ENCODE assay signal across 25 cellular contexts in genomic region chr6:167120557-167121030, GRCh38. TPM values are rescaled to one million over a fixed set of nuclear protein-coding genes. Genes with fewer than 3 reads are reported as not detected.
DNase-seq lines count a peak whose midpoint lies in the region; ATAC-seq, FAIRE-seq and TF ChIP-seq lines count a peak whose summit lies in the region.
"Had no signal": no experiment of that assay in that cellular context is flagged by ENCODE, and none has a peak within 500 bp of the region (broad histone marks: within the 10 kb centered on the region; RNA-seq: fewer than 3 reads in every experiment).

No MANE protein-coding gene starts in this region.

- H3K9ac ChIP-seq in neuronal stem cell (ENCODE audit: low read depth, low read length, poor library complexity) = no peak overlapping the region
- H3K9ac ChIP-seq: neural progenitor cell had no signal

- no peak overlapping the region for H4K91ac ChIP-seq in neuronal stem cell (ENCODE audit: low read depth, low read length, poor library complexity)

- peak; percentile 93 for FAIRE-seq in GM12891 (lab: Jason Lieb, UNC)
- FAIRE-seq: D721Med, G401.6 had no signal

- WGBS in neuronal stem cell (ENCODE audit: extremely low coverage in 2 of 2, insufficient read length in 2 of 2, insufficient replicate concordance in 1 of 2), 2 donors = no CpG with 5 or more reads among the region's 2 CpGs
- 50 to 64% methylated on average over 2 of the region's 2 CpGs for WGBS in testis, 2 donors

- no peak overlapping the region for H3K23ac ChIP-seq in neuronal stem cell (ENCODE audit: low read depth, low read length, poor library complexity)

- H3K9me3 ChIP-seq in CD4-positive, CD25-positive, alpha-beta regulatory T cell (ENCODE audit: control insufficient read depth in 2 of 2, low read length in 2 of 2) = no peaks in the 10 kb centered on the region
- no peaks in the 10 kb centered on the region for H3K9me3 ChIP-seq in neuronal stem cell (replicated peaks in 1 of 2; ENCODE audit: control insufficient read depth in 2 of 2, insufficient read depth in 1 of 2, low read depth in 1 of 2, low read length in 2 of 2)
- no peaks in the 10 kb centered on the region for H3K9me3 ChIP-seq in testis
- H3K9me3 ChIP-seq: colonic mucosa, psoas muscle had no signal

- ATAC-seq in CD4-positive, CD25-positive, alpha-beta regulatory T cell (ENCODE audit: low read depth in 2 of 2) = no peak
- ATAC-seq: psoas muscle had no signal

- peak overlapping the region; percentile 42 to 96 (median 74) for H3K4me3 Mint-ChIP-seq in CD4-positive, CD25-positive, alpha-beta regulatory T cell
- H3K4me3 Mint-ChIP-seq: activated naive CD8-positive, alpha-beta T cell; brain; neural progenitor cell; T-helper 1 cell treated with Interleukin-12 subunit alpha and Interleukin-12 subunit beta and Interleukin-4 antibody, amounts not matched to agents 30 μg/mL and 1 μg/mL, for 36 hours had no signal

- no peak overlapping the region for H2BK15ac ChIP-seq in neuronal stem cell (ENCODE audit: low read length)

- peaks cover 24 to 93% (median 55%) of the 10 kb centered on the region in 4 donors for H3K4me1 Mint-ChIP-seq in CD4-positive, CD25-positive, alpha-beta regulatory T cell

- H3K4me1 ChIP-seq in CD4-positive, CD25-positive, alpha-beta regulatory T cell (ENCODE audit: control insufficient read depth, insufficient read depth, low read length, poor library complexity, severe bottlenecking) = peaks cover 86% of the 10 kb centered on the region
- H3K4me1 ChIP-seq in neuronal stem cell (ENCODE audit: control insufficient read depth in 2 of 2, insufficient read depth in 1 of 2, low read depth in 1 of 2, low read length in 2 of 2) = peaks cover 0 to 3% of the 10 kb centered on the region in 2 donors
- H3K4me1 ChIP-seq in testis = peaks cover 5% of the 10 kb centered on the region
- H3K4me1 ChIP-seq: psoas muscle had no signal

- no peak overlapping the region for H3K14ac ChIP-seq in neuronal stem cell (ENCODE audit: low read length)

- H3K27me3 ChIP-seq in CD4-positive, CD25-positive, alpha-beta regulatory T cell (ENCODE audit: control insufficient read depth, insufficient read depth, low read length) = no peaks in the 10 kb centered on the region
- H3K27me3 ChIP-seq in neuronal stem cell (ENCODE audit: control insufficient read depth in 3 of 3, insufficient read depth in 3 of 3, low read depth in 1 of 3, low read length in 3 of 3) (peaks cover 0 to 2% (median 0%) of the 10 kb centered on the region in 3 experiments), testis (no peaks in the 10 kb centered on the region)
- H3K27me3 ChIP-seq: colonic mucosa, neural progenitor cell had no signal

- no peaks in the 10 kb centered on the region for H3K79me1 ChIP-seq in neuronal stem cell (ENCODE audit: low read depth, low read length)

- peaks cover 17% of the 10 kb centered on the region for H3K36me3 Mint-ChIP-seq in CD4-positive, CD25-positive, alpha-beta regulatory T cell
- H3K36me3 Mint-ChIP-seq: activated naive CD8-positive, alpha-beta T cell; brain; neural progenitor cell had no signal

- intact Hi-C loops in testis (cut with DNase I; ENCODE audit: low total_unique reads) = no loop called here

- no peak for TF ChIP-seq CTCF in testis (IDR thresholded peaks at IDR 0.05)

- H3K9me3 Mint-ChIP-seq in CD4-positive, CD25-positive, alpha-beta regulatory T cell = peaks cover 0 to 2% (median 0%) of the 10 kb centered on the region in 7 donors
- H3K9me3 Mint-ChIP-seq: neural progenitor cell; T-helper 1 cell treated with Interleukin-12 subunit alpha and Interleukin-12 subunit beta and Interleukin-4 antibody, amounts not matched to agents 30 μg/mL and 1 μg/mL, for 36 hours had no signal

- no peak overlapping the region for H4K8ac ChIP-seq in neuronal stem cell (ENCODE audit: low read depth, low read length)

- no peak for TF ChIP-seq POLR2A in GM12891 (IDR thresholded peaks at IDR 0.05; ENCODE audit: low read depth, low read length)
- TF ChIP-seq POLR2A in testis (IDR thresholded peaks at IDR 0.05) = no peak

- H3K18ac ChIP-seq in neuronal stem cell (ENCODE audit: low read length) = peak overlapping the region; percentile 52

- H3K4ac ChIP-seq in neuronal stem cell (ENCODE audit: low read length) = no peak overlapping the region

- H3K4me2 ChIP-seq in neuronal stem cell (ENCODE audit: insufficient read depth, low read length, poor library complexity, severe bottlenecking) = no peak overlapping the region
- H3K4me2 ChIP-seq: neural progenitor cell, smooth muscle cell had no signal

- H2BK120ac ChIP-seq in neuronal stem cell (ENCODE audit: low read depth, low read length) = no peak overlapping the region

- H3K27ac ChIP-seq in CD4-positive, CD25-positive, alpha-beta regulatory T cell (ENCODE audit: insufficient read depth, low read length, poor library complexity, severe bottlenecking) = peak overlapping the region; percentile 88
- H3K27ac ChIP-seq in neuronal stem cell (replicated peaks; ENCODE audit: low read length) (no peak overlapping the region), testis (peak overlapping the region in 1 of 2 donors; percentile 27)
- H3K27ac ChIP-seq: colonic mucosa, neural progenitor cell, psoas muscle had no signal

- no peaks in the 10 kb centered on the region for H3K27me3 Mint-ChIP-seq in CD4-positive, CD25-positive, alpha-beta regulatory T cell
- H3K27me3 Mint-ChIP-seq: activated naive CD8-positive, alpha-beta T cell had no signal

- no peak overlapping the region for H2BK5ac ChIP-seq in neuronal stem cell (ENCODE audit: low read length)

- peak overlapping the region; percentile 60 for H3K4me3 ChIP-seq in CD4-positive, CD25-positive, alpha-beta regulatory T cell (ENCODE audit: low read depth, low read length)
- no peak overlapping the region for H3K4me3 ChIP-seq in neuronal stem cell (ENCODE audit: low read length in 2 of 2)
- H3K4me3 ChIP-seq in testis = no peak overlapping the region
- H3K4me3 ChIP-seq: colonic mucosa, neural progenitor cell, psoas muscle, smooth muscle cell had no signal

- no peak for DNase-seq in CD4-positive, CD25-positive, alpha-beta regulatory T cell
- DNase-seq in GM12891 (ENCODE audit: insufficient read length, low spot score) = no peak
- peak; percentile 24 for DNase-seq in astrocyte of the hippocampus (ENCODE audit: low read depth, low spot score)
- no peak for DNase-seq in neuronal stem cell (ENCODE audit: low spot score)
- no peak for DNase-seq in testis
- DNase-seq in iPS-NIHi11 (ENCODE audit: low spot score) = no peak
- DNase-seq in NCI-H1092 (lab: John Stamatoyannopoulos, UW) = no peak
- DNase-seq: colonic mucosa; foreskin fibroblast; Kasumi-1; NCI-H1417; NCI-H526; psoas muscle; SIG-M5; stimulated activated CD4-positive, alpha-beta T cell treated with anti-CD3 and anti-CD28 coated beads, Interleukin-4, amount 100 ng/mL, for 24 hours; substantia nigra had no signal

- no peak overlapping the region for H2AFZ ChIP-seq in neuronal stem cell (ENCODE audit: low read length)

- peak overlapping the region; percentile 96 to 99 (median 98) for H3K27ac Mint-ChIP-seq in CD4-positive, CD25-positive, alpha-beta regulatory T cell
- H3K27ac Mint-ChIP-seq: activated naive CD8-positive, alpha-beta T cell; brain; neural progenitor cell; T-helper 1 cell treated with Interleukin-12 subunit alpha and Interleukin-12 subunit beta and Interleukin-4 antibody, amounts not matched to agents 30 μg/mL and 1 μg/mL, for 36 hours had no signal

- H3K36me3 ChIP-seq in CD4-positive, CD25-positive, alpha-beta regulatory T cell (ENCODE audit: control insufficient read depth, insufficient read depth, low read length) = peaks cover 5% of the 10 kb centered on the region
- H3K36me3 ChIP-seq in neuronal stem cell (replicated peaks in 1 of 2; ENCODE audit: control insufficient read depth in 2 of 2, insufficient read depth in 2 of 2, low read length in 2 of 2) (no peaks in the 10 kb centered on the region), testis (ENCODE audit: low read depth, missing control alignments) (no peaks in the 10 kb centered on the region)
- H3K36me3 ChIP-seq: colonic mucosa, neural progenitor cell had no signal

- H2BK12ac ChIP-seq in neuronal stem cell (ENCODE audit: low read length) = no peak overlapping the region

- H2AK5ac ChIP-seq in neuronal stem cell (ENCODE audit: low read depth, low read length) = no peak overlapping the region

TF ChIP-seq in GM12891, 5 proteins besides CTCF, POLR2A, EP300 and RAD21:
- no peak for TF ChIP-seq TAF1 (IDR thresholded peaks at IDR 0.05; ENCODE audit: low read depth, low read length)
- no peak for TF ChIP-seq POU2F2 (IDR thresholded peaks at IDR 0.05; ENCODE audit: low read depth, low read length)
- no peak for TF ChIP-seq POLR2AphosphoS5 (IDR thresholded peaks at IDR 0.05; ENCODE audit: low read depth, low read length)
TF ChIP-seq in GM12891: peak in this region for 0.

RNA-seq across cellular contexts. Expression of gene CCR6, which starts 2.3 kb away (rescaled TPM):
- total RNA-seq in CD4-positive, CD25-positive, alpha-beta regulatory T cell = 40.8 TPM
- 10 to 100 TPM; 52.7 to 97.3 (median 79.0) TPM for polyA plus RNA-seq in CD4-positive, CD25-positive, alpha-beta regulatory T cell
- polyA plus RNA-seq in GM12891 (2012; ENCODE audit: low read depth, missing spikeins) = 2.6 TPM
- polyA plus RNA-seq in neuronal stem cell (2013, experiment 1 of 2) = not detected
- polyA plus RNA-seq in neuronal stem cell (2013, experiment 2 of 2) = not detected
- under 1 TPM in 1 of 2 donors, not detected in 1; 0.87 TPM for total RNA-seq in testis
- polyA plus RNA-seq in testis (ENCODE audit: insufficient read depth, low read depth, low replicate concordance) = 5.3 TPM
- total RNA-seq: H4, psoas muscle, smooth muscle cell had no signal
- polyA plus RNA-seq: smooth muscle cell had no signal

RNA-seq across cellular contexts. Expression of gene GPR31, which starts 37.2 kb away (rescaled TPM):
- not detected for total RNA-seq in CD4-positive, CD25-positive, alpha-beta regulatory T cell
- not detected for polyA plus RNA-seq in CD4-positive, CD25-positive, alpha-beta regulatory T cell
- polyA plus RNA-seq in GM12891 (2012; ENCODE audit: low read depth, missing spikeins) = 0.04 TPM
- not detected for polyA plus RNA-seq in neuronal stem cell (2013, experiment 1 of 2)
- not detected for polyA plus RNA-seq in neuronal stem cell (2013, experiment 2 of 2)
- total RNA-seq in testis = under 1 TPM; 0.19 to 0.71 TPM
- polyA plus RNA-seq in testis (ENCODE audit: insufficient read depth, low read depth, low replicate concordance) = 0.20 TPM
- total RNA-seq: colonic mucosa, H4, HT1080, psoas muscle, smooth muscle cell had no signal
- polyA plus RNA-seq: psoas muscle, smooth muscle cell had no signal

Comparison
In these comparisons a context has a peak if more than half of its experiments do, and no peak if none do; other contexts are left out.
1. RNA of gene CCR6, which starts 2.3 kb away (total RNA-seq): 40.8 TPM in CD4-positive, CD25-positive, alpha-beta regulatory T cell (single experiment); 0.87 TPM in testis; every median in the first group is over 10 times any median in the second.